Comparison of ENCODE assay signal across 1 cellular context in genomic region chr14:95481391-95482022, GRCh38.
TF ChIP-seq lines count a peak whose summit lies in the region.

No MANE protein-coding gene starts in this region.

TF ChIP-seq in GM23338, 12 proteins besides CTCF, POLR2A, EP300 and RAD21 (continued from another document):
- TF ChIP-seq ZNF462 (CRISPR knock-in tag; IDR thresholded peaks at IDR 0.05) (no peak), JUNB (IDR thresholded peaks at IDR 0.05; ENCODE audit: unreplicated experiment) (no peak), CREB1 (CRISPR knock-in tag; IDR thresholded peaks at IDR 0.05; ENCODE audit: low read depth) (no peak), POLR2AphosphoS5 (IDR thresholded peaks at IDR 0.05; ENCODE audit: low read depth) (no peak), ZNF331 (CRISPR knock-in tag; IDR thresholded peaks at IDR 0.05; ENCODE audit: low read depth) (no peak), EZH2 (IDR thresholded peaks at IDR 0.05; ENCODE audit: low read depth, unreplicated experiment) (no peak), EZH2phosphoT487 (IDR thresholded peaks at IDR 0.05; ENCODE audit: unreplicated experiment) (no peak), NANOG (IDR thresholded peaks at IDR 0.05; ENCODE audit: borderline replicate concordance) (no peak), ZNF114 (CRISPR knock-in tag; IDR thresholded peaks at IDR 0.05) (no peak), ETS1 (IDR thresholded peaks at IDR 0.05) (no peak), STAT1 (IDR thresholded peaks at IDR 0.05; ENCODE audit: unreplicated experiment) (no peak)
